8 cellular contexts compared by ENCODE assay signal in genomic region chr3:121748638-121749275, GRCh38. TPM values are rescaled to one million over a fixed set of nuclear protein-coding genes. Genes with fewer than 3 reads are reported as not detected.
DNase-seq lines count a peak whose midpoint lies in the region; ATAC-seq lines count a peak whose summit lies in the region.

No MANE protein-coding gene starts in this region.

- intact Hi-C loops in posterior cingulate gyrus (cut with DNase I), result loop anchor here (5.0 to 10.0 kb wide), 2 partner anchors 86 to 201 kb away; partner anchors contain the start of genes EAF2, IQCB1 and POLQ
- intact Hi-C loops in posterior vena cava (cut with DNase I), result no loop called here

- DNase-seq in activated gamma-delta T cell treated with anti-CD3 and anti-CD28 coated beads, Interleukin-2, amount 50 U/mL, for 16 hours (ENCODE audit: low read depth), result peak; percentile 5
- DNase-seq in activated gamma-delta T cell (lab: John Stamatoyannopoulos, UW) (no peak), SW480 (ENCODE audit: low spot score) (peak; percentile 63), germinal center (ENCODE audit: low spot score) (peak; percentile 24), posterior cingulate gyrus (peak in 7 of 10 donors; percentile 44 to 92 (median 62)), posterior vena cava (ENCODE audit: low spot score) (no peak), NCI-H446 (lab: John Stamatoyannopoulos, UW) (no peak)

- peak; percentile 23 for ATAC-seq in HG03066 (IDR thresholded peaks at IDR 0.05; ENCODE audit: low read depth, unreplicated experiment)

RNA-seq across cellular contexts. Expression of gene GOLGB1, which starts 0.8 kb away (rescaled TPM):
- total RNA-seq in posterior vena cava, result 10 to 100 TPM; 58.3 to 64.2 TPM

Comparison
In these comparisons a context has a peak if more than half of its experiments do, and no peak if none do; other contexts are left out.
1. DNase-seq: peak in activated gamma-delta T cell treated with anti-CD3 and anti-CD28 coated beads, Interleukin-2, amount 50 U/mL, for 16 hours (single experiment), SW480 (single experiment), germinal center (single experiment) and posterior cingulate gyrus (7 of 10); none in activated gamma-delta T cell (single experiment), posterior vena cava (single experiment) and NCI-H446 (0 of 2).